17 cellular contexts compared by ENCODE assay signal in genomic region chr12:49881400-49882247, GRCh38. TPM values are rescaled to one million over a fixed set of nuclear protein-coding genes. Genes with fewer than 3 reads are reported as not detected.
"Had no signal": no experiment of that assay in that cellular context is flagged by ENCODE, and none has a peak within 500 bp of the region (broad histone marks: within the 10 kb centered on the region; RNA-seq: fewer than 3 reads in every experiment).

No MANE protein-coding gene starts in this region.

- H3K27me3 ChIP-seq: cardiac muscle cell, gastrocnemius medialis, transverse colon, uterus had no signal

- H3K4me1 ChIP-seq: gastrocnemius medialis, left lung, transverse colon, uterus had no signal

- H3K4me1 Mint-ChIP-seq: activated CD4-positive, alpha-beta T cell treated with anti-CD3 and anti-CD28 coated beads for 36 hours had no signal

- H3K27me3 Mint-ChIP-seq: activated CD4-positive, alpha-beta T cell treated with anti-CD3 and anti-CD28 coated beads for 36 hours had no signal

- H3K4me3 Mint-ChIP-seq: activated CD4-positive, alpha-beta T cell treated with anti-CD3 and anti-CD28 coated beads for 36 hours; activated naive CD8-positive, alpha-beta T cell; natural killer cell; T-helper 2 cell treated with Interferon-gamma antibody and Interleukin-4, amounts not matched to agents 5 μg/mL and 100 μg/mL, for 36 hours; WTC11 had no signal

- ATAC-seq: activated CD4-positive, alpha-beta T cell treated with anti-CD3 and anti-CD28 coated beads for 36 hours; gastrocnemius medialis; left lung; natural killer cell had no signal

- H3K4me3 ChIP-seq: cardiac muscle cell, gastrocnemius medialis, left lung, transverse colon, uterus had no signal

- H3K36me3 Mint-ChIP-seq: activated naive CD8-positive, alpha-beta T cell; natural killer cell had no signal

- H3K9me3 ChIP-seq: gastrocnemius medialis, left lung, transverse colon, uterus had no signal

- H3K36me3 ChIP-seq: cardiac muscle cell, gastrocnemius medialis, left lung, transverse colon, uterus had no signal

- DNase-seq: activated CD4-positive, alpha-beta T cell treated with anti-CD3 and anti-CD28 coated beads for 36 hours; activated CD4-positive, alpha-beta T cell treated with anti-CD3 and anti-CD28 coated beads, Interleukin-2, amount 50 U/mL, for 48 hours; erythroblast; gastrocnemius medialis; natural killer cell; stimulated activated CD4-positive, alpha-beta T cell treated with anti-CD3 and anti-CD28 coated beads, Interleukin-12 subunit alpha, Interleukin-12 subunit beta, amount 100 ng/mL, for 4 hours; stimulated activated CD4-positive, alpha-beta T cell treated with anti-CD3 and anti-CD28 coated beads, Interleukin-1b, Interleukin-23, amount 100 ng/mL, for 48 hours; stimulated activated CD8-positive, alpha-beta memory T cell treated with anti-CD3 and anti-CD28 coated beads, Interleukin-4, amount 100 ng/mL, for 48 hours; stimulated activated naive CD4-positive, alpha-beta T cell; transverse colon had no signal

- H3K27ac Mint-ChIP-seq: activated CD4-positive, alpha-beta T cell treated with anti-CD3 and anti-CD28 coated beads for 36 hours; activated naive CD8-positive, alpha-beta T cell; natural killer cell; T-helper 2 cell treated with Interferon-gamma antibody and Interleukin-4, amounts not matched to agents 5 μg/mL and 100 μg/mL, for 36 hours; WTC11 had no signal

- H3K27ac ChIP-seq: cardiac muscle cell, gastrocnemius medialis, left lung, transverse colon, uterus had no signal

RNA-seq across cellular contexts. Expression of gene FAIM2, which starts 22.1 kb away (rescaled TPM):
- total RNA-seq: kidney epithelial cell had no signal
